ENCODE assay signal across 8 cellular contexts in genomic region chr15:78077053-78077859, GRCh38. TPM values are rescaled to one million over a fixed set of nuclear protein-coding genes. Genes with fewer than 3 reads are reported as not detected.
DNase-seq lines count a peak whose midpoint lies in the region; ATAC-seq and TF ChIP-seq lines count a peak whose summit lies in the region.

Gene TBC1D2B (minus strand): TSS chr15:78077711. CDS start chr15:78077652, 59 bp downstream.

- TF ChIP-seq POLR2A in GM18951 (IDR thresholded peaks at IDR 0.05; ENCODE audit: extremely low read depth, insufficient read depth, insufficient read length) (peak; percentile 64), stomach (IDR thresholded peaks at IDR 0.05) (no peak)

- H2AFZ ChIP-seq in PC-3 (ENCODE audit: low read length) = peak within 1 kb of the TSS; percentile 90

- peak within 1 kb of the TSS; percentile 92 for H3K4me3 ChIP-seq in AG09309 (ENCODE audit: control insufficient read depth, low read depth, low read length)
- peak within 1 kb of the TSS; percentile 78 for H3K4me3 ChIP-seq in PC-3 (ENCODE audit: low read length)
- peak within 1 kb of the TSS; percentile 91 for H3K4me3 ChIP-seq in fibroblast of mammary gland (ENCODE audit: control insufficient read depth, low read depth, low read length)
- peak within 1 kb of the TSS; percentile 81 to 96 (median 89) for H3K4me3 ChIP-seq in stomach

- H3K4me1 Mint-ChIP-seq in activated T-helper 1 cell treated with anti-CD3 and anti-CD28 coated beads, Interleukin-12 subunit alpha, Interleukin-12 subunit beta, Interleukin-2, Interleukin-4 antibody, amounts not matched to agents 30 ng/mL and 10 ng/mL and 1 ng/mL, durations not matched to agents 14 hours and 24 hours and 36 hours (ENCODE audit: low read depth) = peaks cover 43% of the 10 kb centered on the region
- H3K4me1 Mint-ChIP-seq in natural killer cell treated with Interleukin-12 subunit alpha and Interleukin-12 subunit beta and Interleukin-15 and Interleukin-18, amount 100 ng/mL, for 72 hours (ENCODE audit: low read depth in 2 of 2) = peaks cover 35 to 41% of the 10 kb centered on the region in 2 donors

- ATAC-seq in HG03280 (IDR thresholded peaks at IDR 0.05; ENCODE audit: unreplicated experiment) (peak; percentile 79), PC-3 (peak; percentile 66)
- peak; percentile 91 to 94 for ATAC-seq in natural killer cell treated with Interleukin-12 subunit alpha and Interleukin-12 subunit beta and Interleukin-15 and Interleukin-18, amount 100 ng/mL, for 72 hours

- peaks cover 46% of the 10 kb centered on the region for H3K79me2 ChIP-seq in PC-3 (ENCODE audit: low read length)

- H3K27me3 ChIP-seq in PC-3 (ENCODE audit: low read length) (no peaks in the 10 kb centered on the region), stomach (no peaks in the 10 kb centered on the region)

- no peak for TF ChIP-seq EP300 in stomach (IDR thresholded peaks at IDR 0.05)

- no peaks in the 10 kb centered on the region for H3K9me2 ChIP-seq in PC-3 (replicated peaks; ENCODE audit: low read length)

- peak within 1 kb of the TSS; percentile 100 for H3K4me3 Mint-ChIP-seq in activated T-helper 1 cell treated with anti-CD3 and anti-CD28 coated beads, Interleukin-12 subunit alpha, Interleukin-12 subunit beta, Interleukin-2, Interleukin-4 antibody, amounts not matched to agents 30 ng/mL and 10 ng/mL and 1 ng/mL, durations not matched to agents 14 hours and 24 hours and 36 hours
- peak within 1 kb of the TSS; percentile 99 for H3K4me3 Mint-ChIP-seq in natural killer cell treated with Interleukin-12 subunit alpha and Interleukin-12 subunit beta and Interleukin-15 and Interleukin-18, amount 100 ng/mL, for 72 hours

- no peaks in the 10 kb centered on the region for H3K27me3 Mint-ChIP-seq in activated T-helper 1 cell treated with anti-CD3 and anti-CD28 coated beads, Interleukin-12 subunit alpha, Interleukin-12 subunit beta, Interleukin-2, Interleukin-4 antibody, amounts not matched to agents 30 ng/mL and 10 ng/mL and 1 ng/mL, durations not matched to agents 14 hours and 24 hours and 36 hours (ENCODE audit: insufficient read depth)
- H3K27me3 Mint-ChIP-seq in natural killer cell treated with Interleukin-12 subunit alpha and Interleukin-12 subunit beta and Interleukin-15 and Interleukin-18, amount 100 ng/mL, for 72 hours = no peaks in the 10 kb centered on the region

- no peaks in the 10 kb centered on the region for H4K20me1 ChIP-seq in PC-3 (ENCODE audit: low read length)

- TF ChIP-seq CTCF in AG09309 (IDR thresholded peaks at IDR 0.05; ENCODE audit: control insufficient read depth, insufficient read depth, low read depth, low read length, missing control alignments) = no peak
- TF ChIP-seq CTCF in PC-3 (conservative IDR thresholded peaks at IDR 0.05; ENCODE audit: low read depth, low read length) = no peak
- TF ChIP-seq CTCF in fibroblast of mammary gland (conservative IDR thresholded peaks at IDR 0.05; ENCODE audit: control insufficient read depth, insufficient read depth, low read depth, low read length) = no peak
- peak in 1 of 7 experiments; percentile 24 for TF ChIP-seq CTCF in stomach (IDR thresholded peaks at IDR 0.05)

- peak within 1 kb of the TSS; percentile 97 for H3K4me2 ChIP-seq in PC-3 (ENCODE audit: low read length)

- intact Hi-C loops in PC-3 (cut with micrococcal nuclease) (loop anchor here (10.0 kb wide), 1 partner anchor 72 kb away; no protein-coding TSS in a partner anchor), stomach (cut with DNase I; ENCODE audit: low total_unique reads) (no loop called here)
- intact Hi-C loops in activated T-helper 1 cell treated with anti-CD3 and anti-CD28 coated beads, Interleukin-12 subunit alpha, Interleukin-12 subunit beta, Interleukin-2, Interleukin-4 antibody, amounts not matched to agents 30 ng/mL and 10 ng/mL and 1 ng/mL, durations not matched to agents 14 hours and 24 hours and 36 hours (cut with micrococcal nuclease) = loop anchor here (1.0 to 2.0 kb wide), 4 partner anchors 8 to 43 kb away; no protein-coding TSS in a partner anchor

- no peaks in the 10 kb centered on the region for H3K9me3 Mint-ChIP-seq in activated T-helper 1 cell treated with anti-CD3 and anti-CD28 coated beads, Interleukin-12 subunit alpha, Interleukin-12 subunit beta, Interleukin-2, Interleukin-4 antibody, amounts not matched to agents 30 ng/mL and 10 ng/mL and 1 ng/mL, durations not matched to agents 14 hours and 24 hours and 36 hours
- no peaks in the 10 kb centered on the region for H3K9me3 Mint-ChIP-seq in natural killer cell treated with Interleukin-12 subunit alpha and Interleukin-12 subunit beta and Interleukin-15 and Interleukin-18, amount 100 ng/mL, for 72 hours

- CTCF ChIA-PET in PC-3 (lab: Charles Lee) = no interaction called here

- no peak for DNase-seq in AG09309 (ENCODE audit: low read depth)
- DNase-seq in PC-3 = peak; percentile 52
- DNase-seq in activated T-helper 1 cell treated with anti-CD3 and anti-CD28 coated beads, Interleukin-12 subunit alpha, Interleukin-12 subunit beta, Interleukin-2, Interleukin-4 antibody, amounts not matched to agents 30 ng/mL and 10 ng/mL and 1 ng/mL, durations not matched to agents 14 hours and 24 hours and 36 hours (ENCODE audit: low spot score) = peak; percentile 66
- DNase-seq in fibroblast of mammary gland (ENCODE audit: low read depth) = peak; percentile 51
- peak; percentile 75 for DNase-seq in natural killer cell treated with Interleukin-12 subunit alpha and Interleukin-12 subunit beta and Interleukin-15 and Interleukin-18, amount 100 ng/mL, for 72 hours (ENCODE audit: low spot score)
- peak; percentile 70 for DNase-seq in stomach

- H3K27ac ChIP-seq in PC-3 (ENCODE audit: low read length) (0 out of 2 replicates have a peak within 1 kb of the TSS, but pooled peaks have one; percentile 25), stomach (peak within 1 kb of the TSS; percentile 92 to 99 (median 97))

- H3K36me3 ChIP-seq in PC-3 (ENCODE audit: low read depth, low read length) (no peaks in the 10 kb centered on the region), stomach (no peaks in the 10 kb centered on the region)

- no TSS peak for BruUV-seq in PC-3 (replicated peaks; lab: Mats Ljungman, UMichigan)

- H3K9ac ChIP-seq in PC-3 (ENCODE audit: low read length) = peak within 1 kb of the TSS; percentile 62

- in situ Hi-C loops in GM18951 (cut with MboI; ENCODE audit: low sequenced_read_pairs, unreplicated experiment) = no loop called here

- H3K36me3 Mint-ChIP-seq in activated T-helper 1 cell treated with anti-CD3 and anti-CD28 coated beads, Interleukin-12 subunit alpha, Interleukin-12 subunit beta, Interleukin-2, Interleukin-4 antibody, amounts not matched to agents 30 ng/mL and 10 ng/mL and 1 ng/mL, durations not matched to agents 14 hours and 24 hours and 36 hours (ENCODE audit: low read depth) = peaks cover 8% of the 10 kb centered on the region
- H3K36me3 Mint-ChIP-seq in natural killer cell treated with Interleukin-12 subunit alpha and Interleukin-12 subunit beta and Interleukin-15 and Interleukin-18, amount 100 ng/mL, for 72 hours = peaks cover 12% of the 10 kb centered on the region

- POLR2A ChIA-PET in PC-3 (lab: Charles Lee; ENCODE audit: unreplicated experiment) = no interaction called here

- H3K27ac Mint-ChIP-seq in activated T-helper 1 cell treated with anti-CD3 and anti-CD28 coated beads, Interleukin-12 subunit alpha, Interleukin-12 subunit beta, Interleukin-2, Interleukin-4 antibody, amounts not matched to agents 30 ng/mL and 10 ng/mL and 1 ng/mL, durations not matched to agents 14 hours and 24 hours and 36 hours = peak within 1 kb of the TSS; percentile 95
- peak within 1 kb of the TSS; percentile 84 to 94 for H3K27ac Mint-ChIP-seq in natural killer cell treated with Interleukin-12 subunit alpha and Interleukin-12 subunit beta and Interleukin-15 and Interleukin-18, amount 100 ng/mL, for 72 hours

- WGBS in stomach, 5 donors = 0% methylated on average over 33 to 104 of the region's 104 CpGs

- H3K4me1 ChIP-seq in PC-3 (ENCODE audit: insufficient read depth, low read length) (peaks cover 15% of the 10 kb centered on the region), stomach (peaks cover 30 to 80% (median 52%) of the 10 kb centered on the region in 4 donors)

- no peaks in the 10 kb centered on the region for H3K9me3 ChIP-seq in PC-3 (ENCODE audit: low read length)
- no peaks in the 10 kb centered on the region for H3K9me3 ChIP-seq in stomach

- no peaks in the 10 kb centered on the region for H3F3A ChIP-seq in PC-3 (ENCODE audit: low read length, unreplicated experiment)

RNA-seq across cellular contexts. Expression of gene TBC1D2B, which starts in this region (rescaled TPM):
- total RNA-seq in PC-3 (2014; rRNA removed) = 12.6 and 19.0 TPM in 2 replicates
- total RNA-seq in activated T-helper 1 cell treated with anti-CD3 and anti-CD28 coated beads, Interleukin-12 subunit alpha, Interleukin-12 subunit beta, Interleukin-2, Interleukin-4 antibody, amounts not matched to agents 30 ng/mL and 10 ng/mL and 1 ng/mL, durations not matched to agents 14 hours and 24 hours and 36 hours = 60.8 and 64.7 TPM in 2 replicates
- total RNA-seq in natural killer cell treated with Interleukin-12 subunit alpha and Interleukin-12 subunit beta and Interleukin-15 and Interleukin-18, amount 100 ng/mL, for 72 hours = 10 to 100 TPM; 54.1 to 97.0 TPM
- 10 to 100 TPM; 38.2 to 61.7 (median 58.3) TPM for total RNA-seq in stomach
- polyA plus RNA-seq in stomach = 10 to 100 TPM in 2 of 3 donors, 1 to 10 TPM in 1; 9.3 to 12.4 (median 11.7) TPM
